Comparison of ENCODE assay signal across 8 cellular contexts in the genomic region with DNA sequence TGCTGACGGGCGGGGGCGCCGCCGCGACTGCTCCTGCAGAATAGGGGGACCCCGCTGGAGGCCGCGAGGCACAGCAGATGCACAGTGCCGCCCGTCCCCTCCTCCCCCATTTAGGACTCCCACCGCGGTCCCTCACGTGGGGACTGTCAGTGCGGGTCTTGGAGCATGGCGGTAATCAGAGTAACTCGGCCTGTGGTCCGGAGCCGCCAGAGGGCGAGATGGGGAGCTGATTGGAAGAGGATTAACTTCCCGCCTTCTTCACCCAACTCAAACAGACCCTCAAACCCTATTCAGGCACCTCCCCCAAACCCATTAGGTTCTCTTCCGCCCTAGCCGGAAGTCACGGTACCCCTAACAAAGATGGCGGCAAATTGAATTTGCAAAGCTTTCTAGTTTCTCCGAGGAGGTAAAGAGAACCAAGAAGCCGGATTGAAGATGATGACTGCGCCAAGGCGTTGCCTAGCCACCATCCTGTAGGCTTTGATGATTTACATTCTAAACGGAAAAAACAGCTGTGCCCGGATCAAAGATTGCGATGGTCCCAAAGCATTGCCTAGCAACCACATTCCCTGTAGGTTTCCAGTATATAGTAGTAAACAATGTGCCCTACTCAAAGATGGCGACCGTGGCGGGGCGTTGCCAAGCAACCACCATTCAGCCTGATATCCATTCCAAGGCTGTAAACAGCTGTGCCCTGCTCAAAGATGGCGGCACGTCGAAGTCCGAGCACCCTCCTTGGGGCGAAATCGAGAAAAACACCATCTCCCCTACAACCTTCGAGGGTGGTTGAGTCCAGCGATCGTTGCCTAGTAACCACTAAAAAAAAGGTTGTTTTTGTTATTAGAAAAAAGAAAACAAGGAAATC. TPM values are rescaled to one million over a fixed set of nuclear protein-coding genes. Genes with fewer than 3 reads are reported as not detected.
A peak's percentile ranks its signal among the peaks of the same experiment; 100 is the strongest.
DNase-seq lines count a peak whose midpoint lies in the region; ATAC-seq and TF ChIP-seq lines count a peak whose summit lies in the region.

A gene with protein sequence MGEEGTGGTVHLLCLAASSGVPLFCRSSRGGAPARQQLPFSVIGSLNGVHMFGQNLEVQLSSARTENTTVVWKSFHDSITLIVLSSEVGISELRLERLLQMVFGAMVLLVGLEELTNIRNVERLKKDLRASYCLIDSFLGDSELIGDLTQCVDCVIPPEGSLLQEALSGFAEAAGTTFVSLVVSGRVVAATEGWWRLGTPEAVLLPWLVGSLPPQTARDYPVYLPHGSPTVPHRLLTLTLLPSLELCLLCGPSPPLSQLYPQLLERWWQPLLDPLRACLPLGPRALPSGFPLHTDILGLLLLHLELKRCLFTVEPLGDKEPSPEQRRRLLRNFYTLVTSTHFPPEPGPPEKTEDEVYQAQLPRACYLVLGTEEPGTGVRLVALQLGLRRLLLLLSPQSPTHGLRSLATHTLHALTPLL (minus strand): TSS at position 296 of the 865 bp plus-strand sequence. CDS start 186 bp downstream, at position 110.

- H3K4me1 ChIP-seq in ACC112 (ENCODE audit: control insufficient read depth, insufficient read depth, low read length, unreplicated experiment), result peaks cover 11% of the 10 kb centered on the region
- peaks cover 7 to 19% of the 10 kb centered on the region in 2 donors for H3K4me1 ChIP-seq in left lung

- H3K9me3 ChIP-seq in left lung, result no peaks in the 10 kb centered on the region

- peaks cover under 1% of the 10 kb centered on the region for H3K79me2 ChIP-seq in ACC112 (ENCODE audit: control insufficient read depth, insufficient read depth, low read length, unreplicated experiment)

- TF ChIP-seq CTCF in left lung (IDR thresholded peaks at IDR 0.05), result no peak

- H2AFZ ChIP-seq in ACC112 (ENCODE audit: low read length, unreplicated experiment), result peak within 1 kb of the TSS; percentile 67

- intact Hi-C loops in left lung (cut with DNase I), result no loop called here

- H3K27me3 ChIP-seq in ACC112 (ENCODE audit: insufficient read depth, low read length) (no peaks in the 10 kb centered on the region), left lung (no peaks in the 10 kb centered on the region)

- H3K4me3 ChIP-seq in ACC112 (ENCODE audit: low read depth, low read length) (peak within 1 kb of the TSS; percentile 91), left lung (peak within 1 kb of the TSS; percentile 54 to 65)

- ATAC-seq in GM18868 (IDR thresholded peaks at IDR 0.05; ENCODE audit: unreplicated experiment) (peak; percentile 66), HG03469 (IDR thresholded peaks at IDR 0.05; ENCODE audit: unreplicated experiment) (peak; percentile 45), left lung (peak; percentile 68)

- DNase-seq in NCI-H748 treated with DMSO at 0.1 percent for 48 hours (lab: John Stamatoyannopoulos, UW), result peak; percentile 99
- peak; percentile 91 to 94 for DNase-seq in activated CD4-positive, alpha-beta T cell treated with anti-CD3 and anti-CD28 coated beads, Interleukin-2, amount 50 U/mL, for 48 hours
- DNase-seq in dermis microvascular lymphatic vessel endothelial cell (ENCODE audit: low read depth in 2 of 2), result peak; percentile 97 to 99
- DNase-seq in left lung, result peak; percentile 97 to 98
- peak; percentile 82 for DNase-seq in stimulated activated CD4-positive, alpha-beta T cell treated with anti-CD3 and anti-CD28 coated beads, Interleukin-2, amount 100 ng/mL, for 4 hours (ENCODE audit: low read depth)

- H3K27ac ChIP-seq in ACC112 (ENCODE audit: low read depth, low read length), result peak within 1 kb of the TSS; percentile 96
- peak within 1 kb of the TSS; percentile 91 to 95 for H3K27ac ChIP-seq in left lung

- H3K36me3 ChIP-seq in ACC112 (ENCODE audit: insufficient read depth, low read length) (no peaks in the 10 kb centered on the region), left lung (no peaks in the 10 kb centered on the region)

RNA-seq across cellular contexts. Expression of the gene that starts here (rescaled TPM):
- total RNA-seq in dermis microvascular lymphatic vessel endothelial cell (12.7 and 18.6 TPM in 2 replicates), left lung (10 to 100 TPM; 15.3 to 19.5 TPM)

Comparison
In these comparisons a context has a peak if more than half of its experiments do, and no peak if none do; other contexts are left out.
1. Peak in every context shown above with its lines: DNase-seq, ATAC-seq, H3K4me3 ChIP-seq and H3K27ac ChIP-seq.